ENCODE assay signal across 8 cellular contexts in genomic region chr1:66332524-66332853, GRCh38.
DNase-seq lines count a peak whose midpoint lies in the region; TF ChIP-seq lines count a peak whose summit lies in the region.

No MANE protein-coding gene starts in this region.

- peak overlapping the region; percentile 80 to 84 for H3K27ac ChIP-seq in ascending aorta
- peak overlapping the region; percentile 78 for H3K27ac ChIP-seq in layer of hippocampus (ENCODE audit: low read depth, low read length)
- H3K27ac ChIP-seq in substantia nigra (ENCODE audit: low read depth, low read length, poor library complexity, severe bottlenecking): peak overlapping the region; percentile 63

- H3K4me3 ChIP-seq in ascending aorta: peak overlapping the region; percentile 50 to 65

- 0 out of 2 replicates have a peak, but pooled peaks have one; percentile 5 for TF ChIP-seq CTCF in HFFc6 (IDR thresholded peaks at IDR 0.05)
- TF ChIP-seq CTCF in ascending aorta (IDR thresholded peaks at IDR 0.05): no peak

- H3K36me3 ChIP-seq in ascending aorta: no peaks in the 10 kb centered on the region

- peak overlapping the region; percentile 96 for H3K27ac Mint-ChIP-seq in HFFc6

- H3K27me3 Mint-ChIP-seq in HFFc6 (ENCODE audit: insufficient read depth): peaks cover 6% of the 10 kb centered on the region

- no peak for DNase-seq in HFFc6
- DNase-seq in ascending aorta (ENCODE audit: low spot score in 2 of 2): no peak
- DNase-seq in substantia nigra (lab: John Stamatoyannopoulos, UW): no peak
- no peak for DNase-seq in NCI-H2107 (lab: John Stamatoyannopoulos, UW)
- DNase-seq in activated effector memory CD4-positive, alpha-beta T cell treated with anti-CD3 and anti-CD28 coated beads, Interleukin-2, amount 50 U/mL, for 16 hours: no peak
- DNase-seq in epidermal melanocyte (ENCODE audit: insufficient read length, low spot score): no peak
- DNase-seq in SHP77 (lab: John Stamatoyannopoulos, UW): no peak

- H3K9me3 ChIP-seq in ascending aorta: no peaks in the 10 kb centered on the region

- H3K27me3 ChIP-seq in ascending aorta (no peaks in the 10 kb centered on the region), layer of hippocampus (ENCODE audit: control insufficient read depth, insufficient read depth, low read length) (no peaks in the 10 kb centered on the region)

- peaks cover 0 to 23% of the 10 kb centered on the region in 2 donors for H3K4me1 ChIP-seq in ascending aorta

- peaks cover 53% of the 10 kb centered on the region for H3K4me1 Mint-ChIP-seq in HFFc6 (ENCODE audit: low read depth)

- H3K36me3 Mint-ChIP-seq in HFFc6 (ENCODE audit: low read depth): peaks cover 54% of the 10 kb centered on the region

- H3K4me3 Mint-ChIP-seq in HFFc6: peak overlapping the region; percentile 100

- no peaks in the 10 kb centered on the region for H3K9me3 Mint-ChIP-seq in HFFc6

- intact Hi-C loops in ascending aorta (cut with DNase I): loop anchor here (5.0 kb wide), 1 partner anchor 115 kb away; no protein-coding TSS in a partner anchor
